12 cellular contexts compared by ENCODE assay signal in the genomic region with DNA sequence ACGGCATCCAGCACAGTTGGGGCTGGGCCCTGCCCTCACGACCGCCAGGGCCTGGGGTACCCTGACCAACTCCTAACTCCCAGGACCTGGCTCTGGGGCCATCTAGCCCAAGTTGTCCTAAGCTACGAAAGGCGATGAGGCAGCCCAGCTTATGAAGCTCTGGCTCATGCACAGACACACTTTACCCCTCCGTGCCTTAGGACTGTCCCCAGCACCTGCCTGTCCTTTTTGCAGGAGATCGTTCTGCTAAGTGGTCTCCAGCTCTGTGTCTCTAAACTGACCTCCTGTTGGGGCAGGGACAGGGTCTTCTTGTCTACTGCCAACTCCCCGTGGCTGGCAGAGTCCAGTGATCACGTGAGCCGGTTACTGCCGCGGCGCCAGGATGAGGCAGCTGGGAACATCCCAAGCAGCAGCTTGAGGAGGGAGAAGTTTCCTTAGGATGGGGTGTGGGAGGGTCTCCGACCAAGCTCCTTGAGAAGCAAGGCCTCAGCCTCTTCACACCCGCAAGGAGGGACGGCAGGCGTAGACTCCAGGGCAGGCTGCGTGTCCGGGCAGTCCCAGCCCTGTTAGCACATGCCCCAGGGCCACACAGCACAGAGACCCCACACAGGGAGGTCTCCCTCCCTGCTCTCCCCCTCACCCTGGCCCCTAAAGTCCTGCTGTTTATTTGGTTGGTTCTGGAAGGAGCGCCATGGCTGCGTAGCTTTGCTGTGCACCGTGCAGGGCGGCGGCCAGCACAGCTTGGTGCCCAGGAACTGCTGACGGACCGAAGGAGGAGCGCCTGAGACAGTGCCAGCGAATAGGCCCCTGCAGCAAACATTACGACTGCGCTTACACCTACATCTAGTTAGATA. TPM values are rescaled to one million over a fixed set of nuclear protein-coding genes. Genes with fewer than 3 reads are reported as not detected.
DNase-seq lines count a peak whose midpoint lies in the region; ATAC-seq and TF ChIP-seq lines count a peak whose summit lies in the region.
"Had no signal": no experiment of that assay in that cellular context is flagged by ENCODE, and none has a peak within 500 bp of the region (broad histone marks: within the 10 kb centered on the region; RNA-seq: fewer than 3 reads in every experiment).

No MANE protein-coding gene starts in this region.

- H3K4me1 ChIP-seq in BE2C = no peaks in the 10 kb centered on the region
- H3K4me1 ChIP-seq in H9 (ENCODE audit: insufficient read depth, low read length) = no peaks in the 10 kb centered on the region

- no peak overlapping the region for H3T11ph ChIP-seq in H9 (ENCODE audit: low read length)

- DNase-seq in BE2C (peak; percentile 3), H9 (peak; percentile 28), posterior vena cava (ENCODE audit: low spot score) (peak; percentile 74), GM13977 (ENCODE audit: low spot score) (no peak), NCI-H524 treated with DMSO at 0.1 percent for 48 hours (lab: John Stamatoyannopoulos, UW) (no peak)
- DNase-seq: hippocampal formation, mesendoderm had no signal

- no peak overlapping the region for H3K27ac Mint-ChIP-seq in H9
- H3K27ac Mint-ChIP-seq: activated T-helper 17 cell treated with anti-CD3 and anti-CD28 coated beads, Interleukin-2, amount 50 U/mL, for 72 hours; CD8-positive, alpha-beta T cell had no signal

- no peak overlapping the region for H3K4me2 ChIP-seq in H9 (ENCODE audit: insufficient read depth, insufficient read length, low read length)

- no peak for TF ChIP-seq CTCF in BE2C (IDR thresholded peaks at IDR 0.05; ENCODE audit: low read depth, low read length)
- no peak for TF ChIP-seq CTCF in H9 (conservative IDR thresholded peaks at IDR 0.05)
- no peak for TF ChIP-seq CTCF in GM13977 (IDR thresholded peaks at IDR 0.05; ENCODE audit: extremely low read depth, insufficient read depth, missing control alignments)

- H3K9me3 ChIP-seq in BE2C (no peaks in the 10 kb centered on the region), H9 (ENCODE audit: control insufficient read depth, low read depth, low read length) (no peaks in the 10 kb centered on the region)
- H3K9me3 ChIP-seq: esophagus muscularis mucosa had no signal

- H3K23ac ChIP-seq in H9 (ENCODE audit: insufficient read length, low read depth, low read length) = no peak overlapping the region

- in situ Hi-C loops in GM13977 (cut with MboI; ENCODE audit: low pct_unique_long_range_greater_than_20kb, low sequenced_read_pairs, unreplicated experiment) = no loop called here

- H2BK20ac ChIP-seq in H9 (ENCODE audit: low read depth, low read length, poor library complexity, severe bottlenecking) = no peak overlapping the region

- H3K9me3 Mint-ChIP-seq in H9 = peaks cover 0 to 2% of the 10 kb centered on the region in 2 experiments; a peak in 1 of 5 replicates
- H3K9me3 Mint-ChIP-seq: activated T-helper 17 cell treated with anti-CD3 and anti-CD28 coated beads, Interleukin-2, amount 50 U/mL, for 72 hours; CD8-positive, alpha-beta T cell had no signal

- no peaks in the 10 kb centered on the region for H3K36me3 ChIP-seq in BE2C
- H3K36me3 ChIP-seq: esophagus muscularis mucosa had no signal

- H2BK12ac ChIP-seq in H9 (ENCODE audit: insufficient read length, low read depth, low read length) = no peak overlapping the region

- no peak overlapping the region for H2BK120ac ChIP-seq in H9 (ENCODE audit: low read depth, low read length, poor library complexity, severe bottlenecking)

- H2AFZ ChIP-seq in H9 (ENCODE audit: low read length) = no peak overlapping the region

- peak; percentile 58 for ATAC-seq in esophagus mucosa
- ATAC-seq in HG02852 (IDR thresholded peaks at IDR 0.05; ENCODE audit: unreplicated experiment) = no peak
- ATAC-seq: activated T-helper 17 cell treated with anti-CD3 and anti-CD28 coated beads, Interleukin-2, amount 50 U/mL, for 72 hours; CD8-positive, alpha-beta T cell had no signal

- H3K79me2 ChIP-seq in H9 (ENCODE audit: insufficient read depth, low read length) = no peaks in the 10 kb centered on the region

- no peak overlapping the region for H4K5ac ChIP-seq in H9 (ENCODE audit: insufficient read length, low read depth, low read length)

- no peak overlapping the region for H2BK15ac ChIP-seq in H9 (ENCODE audit: low read depth, low read length)

- H3K27ac ChIP-seq in H9 (ENCODE audit: insufficient read length, low read depth, low read length) = no peak overlapping the region
- H3K27ac ChIP-seq: esophagus muscularis mucosa had no signal

- no peak overlapping the region for H3K4ac ChIP-seq in H9 (ENCODE audit: low read depth, low read length)

- H3K4me3 ChIP-seq in BE2C (ENCODE audit: low read depth, low read length) = no peak overlapping the region
- H3K4me3 ChIP-seq: esophagus muscularis mucosa had no signal

- no peak overlapping the region for H3K9ac ChIP-seq in H9 (ENCODE audit: extremely low read depth, insufficient read length, low read length)

- H3K27me3 Mint-ChIP-seq in H9 (ENCODE audit: low read depth) = no peaks in the 10 kb centered on the region; the same call in none of the 2 replicates
- H3K27me3 Mint-ChIP-seq: activated T-helper 17 cell treated with anti-CD3 and anti-CD28 coated beads, Interleukin-2, amount 50 U/mL, for 72 hours had no signal

- intact Hi-C loops in posterior vena cava (cut with DNase I) = no loop called here

- H3K27me3 ChIP-seq in BE2C = no peaks in the 10 kb centered on the region
- H3K27me3 ChIP-seq in H9 (ENCODE audit: insufficient read depth, low read length) = no peaks in the 10 kb centered on the region
- H3K27me3 ChIP-seq: esophagus muscularis mucosa had no signal

- H3K18ac ChIP-seq in H9 (ENCODE audit: insufficient read length, low read depth, low read length) = no peak overlapping the region

- H3K4me1 Mint-ChIP-seq in H9 = 0 out of 4 replicates have a peak, but pooled peaks cover 0 to 5% of the 10 kb centered on the region in 2 experiments
- H3K4me1 Mint-ChIP-seq: activated T-helper 17 cell treated with anti-CD3 and anti-CD28 coated beads, Interleukin-2, amount 50 U/mL, for 72 hours had no signal

- H4K91ac ChIP-seq in H9 (ENCODE audit: insufficient read length, low read depth, low read length) = no peak overlapping the region

- H3K79me1 ChIP-seq in H9 (ENCODE audit: insufficient read depth, low read depth, low read length, poor library complexity, severe bottlenecking) = no peaks in the 10 kb centered on the region

- no peak overlapping the region for H3K14ac ChIP-seq in H9 (ENCODE audit: insufficient read depth, low read length)

- no peak overlapping the region for H2BK5ac ChIP-seq in H9 (ENCODE audit: insufficient read length, low read length)

- H2AK5ac ChIP-seq in H9 (ENCODE audit: insufficient read length, low read length) = no peak overlapping the region

- no peaks in the 10 kb centered on the region for H3K23me2 ChIP-seq in H9 (ENCODE audit: insufficient read length, low read depth, low read length, poor library complexity, severe bottlenecking)

- no peak overlapping the region for H3K4me3 Mint-ChIP-seq in H9
- H3K4me3 Mint-ChIP-seq: activated T-helper 17 cell treated with anti-CD3 and anti-CD28 coated beads, Interleukin-2, amount 50 U/mL, for 72 hours; CD8-positive, alpha-beta T cell had no signal

- no peaks in the 10 kb centered on the region for H4K20me1 ChIP-seq in H9 (ENCODE audit: control insufficient read depth, insufficient read depth, insufficient read length)

- no CpG with 5 or more reads among the region's 30 CpGs for WGBS in H9 (ENCODE audit: extremely low coverage, insufficient read length, low lambda C conversion rate)

- no peak overlapping the region for H4K8ac ChIP-seq in H9 (replicated peaks; ENCODE audit: insufficient read length, low read depth, low read length)

- peaks cover 0 to 1% (median 0%) of the 10 kb centered on the region in 3 experiments; a peak in 1 of 7 replicates for H3K36me3 Mint-ChIP-seq in H9 (ENCODE audit: insufficient read depth in 1 of 3, low read depth in 3 of 3)
- H3K36me3 Mint-ChIP-seq: CD8-positive, alpha-beta T cell had no signal

- no peak overlapping the region for H3K56ac ChIP-seq in H9 (ENCODE audit: insufficient read length, low read depth, low read length)

RNA-seq across cellular contexts. Expression of gene METRNL, which starts 16.4 kb away (rescaled TPM):
- polyA plus RNA-seq in BE2C (2012; ENCODE audit: insufficient read depth, insufficient read length, low read depth) = 25.8 TPM
- 19.4 and 21.4 TPM in 2 replicates for total RNA-seq in H9 (2021)
- 152 TPM for total RNA-seq in esophagus mucosa
- total RNA-seq in posterior vena cava = 100 to 1,000 TPM in 1 of 2 donors, 10 to 100 TPM in 1; 80.5 to 101 TPM

Comparison
In these comparisons a context has a peak if more than half of its experiments do, and no peak if none do; other contexts are left out.
1. DNase-seq: peak in BE2C (single experiment), H9 (single experiment) and posterior vena cava (single experiment); none in GM13977 (single experiment) and NCI-H524 treated with DMSO at 0.1 percent for 48 hours (single experiment).